In genomic region chr2:17757321-17757720, GRCh38 we compare ENCODE assay signal across 1 cellular context.
TF ChIP-seq lines count a peak whose summit lies in the region.

No MANE protein-coding gene starts in this region.

TF ChIP-seq in K562, 482 proteins besides CTCF, POLR2A, EP300 and RAD21:
- no peak for TF ChIP-seq ZC3H11A (IDR thresholded peaks at IDR 0.05; ENCODE audit: low read depth, low read length)
- peak; percentile 43; the same call in 1 of the 2 replicates for TF ChIP-seq GABPA (tag; conservative IDR thresholded peaks at IDR 0.05; ENCODE audit: low read depth)
